8 cellular contexts compared by ENCODE assay signal in the genomic region with DNA sequence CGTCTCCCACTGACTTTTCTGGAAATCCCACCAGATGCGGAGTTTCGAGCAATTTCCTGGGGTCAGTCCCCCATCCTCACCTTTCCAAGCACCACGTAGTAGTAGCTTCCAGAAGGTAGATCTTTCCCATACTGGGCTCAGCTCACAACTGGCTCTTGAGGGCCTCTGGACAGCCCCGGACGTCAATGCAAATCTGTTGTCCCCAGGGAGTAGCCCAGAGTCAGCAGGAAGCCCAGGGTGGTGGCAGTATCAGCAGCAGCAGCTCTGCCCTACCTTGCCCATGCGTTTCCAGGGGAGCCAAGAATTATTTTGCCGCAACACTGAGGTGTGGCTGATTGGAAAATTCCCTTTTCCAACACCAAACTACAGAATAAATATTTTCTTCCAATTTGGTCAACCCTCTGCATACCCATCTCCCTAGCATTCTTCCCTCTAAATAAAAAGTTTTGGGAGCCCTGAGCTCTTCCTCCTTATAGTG.
A peak's percentile ranks its signal among the peaks of the same experiment; 100 is the strongest.
DNase-seq lines count a peak whose midpoint lies in the region; ATAC-seq and TF ChIP-seq lines count a peak whose summit lies in the region.

No MANE protein-coding gene starts in this region.

- CTCF ChIA-PET in activated CD8-positive, alpha-beta memory T cell treated with anti-CD3 and anti-CD28 coated beads, Interleukin-2, amount 10 ng/mL, durations not matched to agents 7 days and 5 days (lab: Charles Lee), result interaction anchor here (0.8 to 15.9 kb wide), 5 partner anchors 10 to 47 kb away, joined by 5 to 414 read pairs (median 8); no protein-coding TSS in a partner anchor

- no peaks in the 10 kb centered on the region for H3K9me3 Mint-ChIP-seq in activated CD8-positive, alpha-beta memory T cell treated with anti-CD3 and anti-CD28 coated beads, Interleukin-2, amount 10 ng/mL, durations not matched to agents 7 days and 5 days (ENCODE audit: low read depth)
- H3K9me3 Mint-ChIP-seq in stimulated activated naive B cell treated with anti-CD40 and anti-IgM and Interleukin-4, amounts not matched to agents 10 μg/mL and 1 μg/mL and 100 μg/mL, for 72 hours, result peaks cover 0 to 1% of the 10 kb centered on the region in 2 donors
- H3K9me3 Mint-ChIP-seq in chondrocyte (ENCODE audit: low read depth), result no peaks in the 10 kb centered on the region

- peaks cover 25 to 57% of the 10 kb centered on the region in 2 donors for H3K4me1 ChIP-seq in ascending aorta

- no peaks in the 10 kb centered on the region for H3K27me3 Mint-ChIP-seq in activated CD8-positive, alpha-beta memory T cell treated with anti-CD3 and anti-CD28 coated beads, Interleukin-2, amount 10 ng/mL, durations not matched to agents 7 days and 5 days
- H3K27me3 Mint-ChIP-seq in stimulated activated naive B cell treated with anti-CD40 and anti-IgM and Interleukin-4, amounts not matched to agents 10 μg/mL and 1 μg/mL and 100 μg/mL, for 72 hours, result no peaks in the 10 kb centered on the region
- no peaks in the 10 kb centered on the region for H3K27me3 Mint-ChIP-seq in chondrocyte (ENCODE audit: low read depth)

- DNase-seq in activated CD8-positive, alpha-beta memory T cell treated with anti-CD3 and anti-CD28 coated beads, Interleukin-2, amount 10 ng/mL, durations not matched to agents 7 days and 5 days, result no peak
- DNase-seq in activated CD8-positive, alpha-beta memory T cell treated with anti-CD3 and anti-CD28 coated beads for 24 hours, result no peak
- peak in 1 of 2 donors; percentile 65 for DNase-seq in ascending aorta (ENCODE audit: low spot score in 2 of 2)
- peak; percentile 79 for DNase-seq in stimulated activated naive B cell treated with anti-CD40 and anti-IgM and Interleukin-4, amounts not matched to agents 10 μg/mL and 1 μg/mL and 100 μg/mL, for 72 hours
- no peak for DNase-seq in HuH-7 (ENCODE audit: low spot score)
- no peak for DNase-seq in NCI-H1417 treated with DMSO at 0.1 percent for 48 hours (lab: John Stamatoyannopoulos, UW)
- no peak for DNase-seq in chondrocyte (ENCODE audit: low spot score)

- no peaks in the 10 kb centered on the region for H3K9me3 ChIP-seq in ascending aorta

- H3K27me3 ChIP-seq in ascending aorta, result no peaks in the 10 kb centered on the region

- H3K27ac ChIP-seq in ascending aorta, result peak overlapping the region; percentile 95 to 98

- H3K4me1 Mint-ChIP-seq in activated CD8-positive, alpha-beta memory T cell treated with anti-CD3 and anti-CD28 coated beads, Interleukin-2, amount 10 ng/mL, durations not matched to agents 7 days and 5 days, result peaks cover 60% of the 10 kb centered on the region
- H3K4me1 Mint-ChIP-seq in stimulated activated naive B cell treated with anti-CD40 and anti-IgM and Interleukin-4, amounts not matched to agents 10 μg/mL and 1 μg/mL and 100 μg/mL, for 72 hours, result peaks cover 57 to 85% of the 10 kb centered on the region in 2 donors
- H3K4me1 Mint-ChIP-seq in chondrocyte (ENCODE audit: low read depth), result peaks cover 53% of the 10 kb centered on the region

- H3K36me3 ChIP-seq in ascending aorta, result peaks cover 13 to 45% of the 10 kb centered on the region in 2 donors

- intact Hi-C loops in ascending aorta (cut with DNase I), result loop anchor here (5.0 kb wide), 2 partner anchors 385 to 420 kb away; partner anchors contain the start of gene PLXNA2

- TF ChIP-seq CTCF in ascending aorta (IDR thresholded peaks at IDR 0.05) (no peak), chondrocyte (IDR thresholded peaks at IDR 0.05) (no peak)

- H3K36me3 Mint-ChIP-seq in activated CD8-positive, alpha-beta memory T cell treated with anti-CD3 and anti-CD28 coated beads, Interleukin-2, amount 10 ng/mL, durations not matched to agents 7 days and 5 days, result peaks cover 23% of the 10 kb centered on the region
- peaks cover 38 to 62% of the 10 kb centered on the region in 2 donors for H3K36me3 Mint-ChIP-seq in stimulated activated naive B cell treated with anti-CD40 and anti-IgM and Interleukin-4, amounts not matched to agents 10 μg/mL and 1 μg/mL and 100 μg/mL, for 72 hours
- no peaks in the 10 kb centered on the region for H3K36me3 Mint-ChIP-seq in chondrocyte (ENCODE audit: low read depth)

- ATAC-seq in activated CD8-positive, alpha-beta memory T cell treated with anti-CD3 and anti-CD28 coated beads, Interleukin-2, amount 10 ng/mL, durations not matched to agents 7 days and 5 days, result no peak
- ATAC-seq in HG02884 (IDR thresholded peaks at IDR 0.05; ENCODE audit: unreplicated experiment), result peak; percentile 33
- peak; percentile 66 to 71 for ATAC-seq in stimulated activated naive B cell treated with anti-CD40 and anti-IgM and Interleukin-4, amounts not matched to agents 10 μg/mL and 1 μg/mL and 100 μg/mL, for 72 hours (replicated peaks)

- peak overlapping the region; percentile 72 to 79 for H3K4me3 ChIP-seq in ascending aorta

- peak overlapping the region; percentile 63 for H3K4me3 Mint-ChIP-seq in activated CD8-positive, alpha-beta memory T cell treated with anti-CD3 and anti-CD28 coated beads, Interleukin-2, amount 10 ng/mL, durations not matched to agents 7 days and 5 days
- H3K4me3 Mint-ChIP-seq in stimulated activated naive B cell treated with anti-CD40 and anti-IgM and Interleukin-4, amounts not matched to agents 10 μg/mL and 1 μg/mL and 100 μg/mL, for 72 hours, result peak overlapping the region; percentile 94
- H3K4me3 Mint-ChIP-seq in chondrocyte (ENCODE audit: unreplicated experiment), result no peak overlapping the region

- H3K27ac Mint-ChIP-seq in activated CD8-positive, alpha-beta memory T cell treated with anti-CD3 and anti-CD28 coated beads, Interleukin-2, amount 10 ng/mL, durations not matched to agents 7 days and 5 days, result no peak overlapping the region
- H3K27ac Mint-ChIP-seq in stimulated activated naive B cell treated with anti-CD40 and anti-IgM and Interleukin-4, amounts not matched to agents 10 μg/mL and 1 μg/mL and 100 μg/mL, for 72 hours, result peak overlapping the region; percentile 95
- H3K27ac Mint-ChIP-seq in chondrocyte (ENCODE audit: unreplicated experiment), result no peak overlapping the region
